ENCODE assay signal across 8 cellular contexts in genomic region chr11:32809313-32809712, GRCh38. TPM values are rescaled to one million over a fixed set of nuclear protein-coding genes. Genes with fewer than 3 reads are reported as not detected.
DNase-seq lines count a peak whose midpoint lies in the region; ATAC-seq and TF ChIP-seq lines count a peak whose summit lies in the region.

No MANE protein-coding gene starts in this region.

- H3K36me3 Mint-ChIP-seq in naive thymus-derived CD8-positive, alpha-beta T cell: no peaks in the 10 kb centered on the region

- TF ChIP-seq EP300 in esophagus muscularis mucosa (IDR thresholded peaks at IDR 0.05): no peak

- peaks cover 0 to 2% (median 0%) of the 10 kb centered on the region in 5 donors for H3K27me3 Mint-ChIP-seq in naive thymus-derived CD8-positive, alpha-beta T cell

- H3K4me1 ChIP-seq in esophagus muscularis mucosa: no peaks in the 10 kb centered on the region
- H3K4me1 ChIP-seq in thoracic aorta (ENCODE audit: control insufficient read depth in 1 of 2, low read depth in 2 of 2): no peaks in the 10 kb centered on the region

- 18% methylated on average over 3 of the region's 3 CpGs for WGBS in esophagus muscularis mucosa

- no peak overlapping the region for H3K27ac Mint-ChIP-seq in naive thymus-derived CD8-positive, alpha-beta T cell

- no peak overlapping the region for H3K4me3 Mint-ChIP-seq in naive thymus-derived CD8-positive, alpha-beta T cell

- TF ChIP-seq POLR2A in esophagus muscularis mucosa (IDR thresholded peaks at IDR 0.05; ENCODE audit: low read depth): no peak

- POLR2A ChIA-PET in naive thymus-derived CD8-positive, alpha-beta T cell (lab: Charles Lee): no interaction called here

- no peaks in the 10 kb centered on the region for H3K9me3 Mint-ChIP-seq in naive thymus-derived CD8-positive, alpha-beta T cell

- H3K4me1 Mint-ChIP-seq in naive thymus-derived CD8-positive, alpha-beta T cell: no peaks in the 10 kb centered on the region

- H3K27ac ChIP-seq in esophagus muscularis mucosa (replicated peaks in 1 of 4) (no peak overlapping the region), thoracic aorta (no peak overlapping the region)

- peak; percentile 39 to 55 (median 46) for TF ChIP-seq CTCF in esophagus muscularis mucosa (IDR thresholded peaks at IDR 0.05)
- TF ChIP-seq CTCF in thoracic aorta (IDR thresholded peaks at IDR 0.05): peak; percentile 52

- H3K27me3 ChIP-seq in esophagus muscularis mucosa (no peaks in the 10 kb centered on the region), thoracic aorta (replicated peaks; ENCODE audit: insufficient read depth) (no peaks in the 10 kb centered on the region)

- H3K9me3 ChIP-seq in esophagus muscularis mucosa (no peaks in the 10 kb centered on the region), thoracic aorta (no peaks in the 10 kb centered on the region)

- intact Hi-C loops in esophagus muscularis mucosa (cut with DNase I): no loop called here

- DNase-seq in DMS53 (lab: John Stamatoyannopoulos, UW) (peak; percentile 76), NCI-H510A treated with DMSO at 0.1 percent for 48 hours (lab: John Stamatoyannopoulos, UW) (peak; percentile 48), esophagus muscularis mucosa (ENCODE audit: extremely low spot score) (no peak), thoracic aorta (ENCODE audit: low spot score) (no peak)
- DNase-seq in activated CD4-positive, alpha-beta T cell treated with anti-CD3 and anti-CD28 coated beads, Interleukin-2, amount 50 U/mL, for 4 hours: peak; percentile 9 to 12
- peak in 5 of 10 donors; percentile 8 to 18 (median 11) for DNase-seq in naive thymus-derived CD8-positive, alpha-beta T cell

- H3K4me3 ChIP-seq in esophagus muscularis mucosa (no peak overlapping the region), thoracic aorta (no peak overlapping the region)

- H3K36me3 ChIP-seq in esophagus muscularis mucosa (no peaks in the 10 kb centered on the region), thoracic aorta (no peaks in the 10 kb centered on the region)

- ATAC-seq in GM21360 (IDR thresholded peaks at IDR 0.05; ENCODE audit: unreplicated experiment) (peak; percentile 96), HG03520 (IDR thresholded peaks at IDR 0.05; ENCODE audit: unreplicated experiment) (peak; percentile 99), thoracic aorta (ENCODE audit: insufficient number of reproducible peaks, low FRiP score, low read depth) (no peak)
- ATAC-seq in naive thymus-derived CD8-positive, alpha-beta T cell: peak; percentile 42 to 54

RNA-seq across cellular contexts. Expression of gene CCDC73, which starts 14.9 kb away (rescaled TPM):
- total RNA-seq in esophagus muscularis mucosa (not detected), thoracic aorta (under 1 TPM in 1 of 2 donors, not detected in 1; 0.28 TPM)
- not detected for total RNA-seq in naive thymus-derived CD8-positive, alpha-beta T cell
- polyA plus RNA-seq in naive thymus-derived CD8-positive, alpha-beta T cell: not detected

RNA-seq across cellular contexts. Expression of gene PRRG4, which starts 20.4 kb away (rescaled TPM):
- 1 to 10 TPM; 1.7 to 2.8 (median 2.2) TPM for total RNA-seq in esophagus muscularis mucosa
- total RNA-seq in naive thymus-derived CD8-positive, alpha-beta T cell: not detected
- polyA plus RNA-seq in naive thymus-derived CD8-positive, alpha-beta T cell: not detected
- total RNA-seq in thoracic aorta: 1 to 10 TPM; 2.3 to 5.1 TPM

Comparison
In these comparisons a context has a peak if more than half of its experiments do, and no peak if none do; other contexts are left out.
1. DNase-seq: peak in DMS53 (single experiment), NCI-H510A treated with DMSO at 0.1 percent for 48 hours (single experiment) and activated CD4-positive, alpha-beta T cell treated with anti-CD3 and anti-CD28 coated beads, Interleukin-2, amount 50 U/mL, for 4 hours (2 of 2); none in esophagus muscularis mucosa (single experiment) and thoracic aorta (single experiment).